Comparison of ENCODE assay signal across 8 cellular contexts in genomic region chr17:75514299-75515228, GRCh38. TPM values are rescaled to one million over a fixed set of nuclear protein-coding genes. Genes with fewer than 3 reads are reported as not detected.
A peak's percentile ranks its signal among the peaks of the same experiment; 100 is the strongest.
DNase-seq lines count a peak whose midpoint lies in the region; ATAC-seq and TF ChIP-seq lines count a peak whose summit lies in the region.

No MANE protein-coding gene starts in this region.

- H3K27ac Mint-ChIP-seq in nephron = peak overlapping the region in 1 of 3 experiments; percentile 53

- peaks cover 39% of the 10 kb centered on the region for H3K4me1 Mint-ChIP-seq in nephron

- DNase-seq in SK-N-DZ (ENCODE audit: low spot score) (peak; percentile 34), epithelial cell of prostate (ENCODE audit: low read depth, low spot score) (peak; percentile 43)
- DNase-seq in stimulated activated CD4-positive, alpha-beta T cell treated with anti-CD3 and anti-CD28 coated beads, Interleukin-1b, Interleukin-23, amount 100 ng/mL, for 48 hours = no peak

- peak overlapping the region; percentile 49 for H3K27ac ChIP-seq in epithelial cell of prostate

- peak overlapping the region; percentile 37 for H3K4me3 ChIP-seq in GM08714 (ENCODE audit: low read length)

- H3K27me3 Mint-ChIP-seq in nephron (ENCODE audit: low read depth) = no peaks in the 10 kb centered on the region

- no peak for ATAC-seq in GM21786 (IDR thresholded peaks at IDR 0.05; ENCODE audit: unreplicated experiment)
- ATAC-seq in GM21381 (IDR thresholded peaks at IDR 0.05; ENCODE audit: unreplicated experiment) = no peak
- ATAC-seq in GM19455 (IDR thresholded peaks at IDR 0.05; ENCODE audit: unreplicated experiment) = no peak

- H3K4me3 Mint-ChIP-seq in nephron = peak overlapping the region; percentile 87 to 89 (median 88)

- no peak for TF ChIP-seq CTCF in nephron (IDR thresholded peaks at IDR 0.05; ENCODE audit: unreplicated experiment in 3 of 3)

- no peaks in the 10 kb centered on the region for H3K9me3 Mint-ChIP-seq in nephron

- peaks cover 20% of the 10 kb centered on the region for H3K36me3 Mint-ChIP-seq in nephron (ENCODE audit: low read depth)

RNA-seq across cellular contexts. Expression of gene CASKIN2, which starts 0.8 kb away (rescaled TPM):
- 7.2 and 9.4 TPM in 2 replicates for polyA plus RNA-seq in SK-N-DZ (2014; cell fraction: cytosol; rRNA removed)
- 13.8 and 46.4 TPM in 2 replicates for polyA plus RNA-seq in SK-N-DZ (2014; cell fraction: nucleus; rRNA removed)

RNA-seq across cellular contexts. Expression of gene TSEN54, which starts 1.8 kb away (rescaled TPM):
- polyA plus RNA-seq in SK-N-DZ (2014; cell fraction: cytosol; rRNA removed) = 77.8 and 95.2 TPM in 2 replicates
- 174 and 182 TPM in 2 replicates for polyA plus RNA-seq in SK-N-DZ (2014; cell fraction: nucleus; rRNA removed)

RNA-seq across cellular contexts. Expression of gene LLGL2, which starts 10.9 kb away (rescaled TPM):
- polyA plus RNA-seq in SK-N-DZ (2014; cell fraction: cytosol; rRNA removed) = 1.3 and 1.7 TPM in 2 replicates
- polyA plus RNA-seq in SK-N-DZ (2014; cell fraction: nucleus; rRNA removed) = 1.1 and 1.7 TPM in 2 replicates

RNA-seq across cellular contexts. Expression of gene TMEM94, which starts 58.1 kb away (rescaled TPM):
- 87.4 and 94.3 TPM in 2 replicates for polyA plus RNA-seq in SK-N-DZ (2014; cell fraction: cytosol; rRNA removed)
- polyA plus RNA-seq in SK-N-DZ (2014; cell fraction: nucleus; rRNA removed) = 224 and 357 TPM in 2 replicates
